ENCODE assay signal across 1 cellular context in the genomic region with DNA sequence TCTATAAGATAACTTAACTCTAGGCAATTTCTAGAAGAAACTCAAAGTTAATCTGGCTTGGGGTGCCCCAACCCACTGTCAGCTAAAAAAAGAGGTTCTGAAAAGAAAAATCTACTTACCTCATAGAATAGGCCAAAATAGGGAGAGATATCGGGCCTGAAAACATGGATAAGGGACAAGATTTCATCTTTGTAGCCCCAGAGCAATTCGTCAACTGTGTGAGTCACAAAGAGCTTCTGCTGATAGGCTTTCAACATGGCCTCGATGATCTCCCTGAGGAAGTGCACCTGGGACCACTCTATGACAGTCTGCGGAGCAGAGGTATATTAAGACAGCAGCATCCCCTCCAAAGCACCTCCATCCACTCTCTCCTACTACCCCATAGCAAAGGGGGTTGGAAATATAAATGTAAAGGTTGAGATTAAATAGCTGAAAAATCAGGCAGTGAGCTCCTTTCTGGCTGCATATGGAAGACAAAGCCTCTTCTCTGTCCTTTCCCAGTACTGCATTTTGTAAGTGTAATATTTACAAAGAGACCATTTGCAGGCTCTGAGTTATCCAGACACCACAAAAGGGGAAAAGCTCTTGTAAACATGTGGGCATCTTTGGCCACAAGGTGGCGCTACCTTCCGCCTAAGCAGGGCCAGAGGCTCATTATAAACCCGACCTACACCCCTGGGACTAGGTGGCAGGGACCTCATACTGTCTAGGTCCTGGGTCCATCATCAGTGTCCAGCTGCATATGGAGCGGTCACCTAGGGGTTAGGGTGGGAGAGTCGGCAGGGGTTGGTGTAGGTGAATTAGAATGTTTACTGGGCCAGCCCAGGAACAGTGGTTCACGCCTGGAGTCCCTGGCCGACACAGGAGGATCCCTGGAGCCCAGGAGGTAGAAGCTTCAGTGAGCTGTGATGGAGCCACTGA.
TF ChIP-seq lines count a peak whose summit lies in the region.

No MANE protein-coding gene starts in this region.

TF ChIP-seq in HepG2, 621 proteins besides CTCF, POLR2A, EP300 and RAD21 (continued from another document and continues in another):
- TF ChIP-seq, protein P1, sequence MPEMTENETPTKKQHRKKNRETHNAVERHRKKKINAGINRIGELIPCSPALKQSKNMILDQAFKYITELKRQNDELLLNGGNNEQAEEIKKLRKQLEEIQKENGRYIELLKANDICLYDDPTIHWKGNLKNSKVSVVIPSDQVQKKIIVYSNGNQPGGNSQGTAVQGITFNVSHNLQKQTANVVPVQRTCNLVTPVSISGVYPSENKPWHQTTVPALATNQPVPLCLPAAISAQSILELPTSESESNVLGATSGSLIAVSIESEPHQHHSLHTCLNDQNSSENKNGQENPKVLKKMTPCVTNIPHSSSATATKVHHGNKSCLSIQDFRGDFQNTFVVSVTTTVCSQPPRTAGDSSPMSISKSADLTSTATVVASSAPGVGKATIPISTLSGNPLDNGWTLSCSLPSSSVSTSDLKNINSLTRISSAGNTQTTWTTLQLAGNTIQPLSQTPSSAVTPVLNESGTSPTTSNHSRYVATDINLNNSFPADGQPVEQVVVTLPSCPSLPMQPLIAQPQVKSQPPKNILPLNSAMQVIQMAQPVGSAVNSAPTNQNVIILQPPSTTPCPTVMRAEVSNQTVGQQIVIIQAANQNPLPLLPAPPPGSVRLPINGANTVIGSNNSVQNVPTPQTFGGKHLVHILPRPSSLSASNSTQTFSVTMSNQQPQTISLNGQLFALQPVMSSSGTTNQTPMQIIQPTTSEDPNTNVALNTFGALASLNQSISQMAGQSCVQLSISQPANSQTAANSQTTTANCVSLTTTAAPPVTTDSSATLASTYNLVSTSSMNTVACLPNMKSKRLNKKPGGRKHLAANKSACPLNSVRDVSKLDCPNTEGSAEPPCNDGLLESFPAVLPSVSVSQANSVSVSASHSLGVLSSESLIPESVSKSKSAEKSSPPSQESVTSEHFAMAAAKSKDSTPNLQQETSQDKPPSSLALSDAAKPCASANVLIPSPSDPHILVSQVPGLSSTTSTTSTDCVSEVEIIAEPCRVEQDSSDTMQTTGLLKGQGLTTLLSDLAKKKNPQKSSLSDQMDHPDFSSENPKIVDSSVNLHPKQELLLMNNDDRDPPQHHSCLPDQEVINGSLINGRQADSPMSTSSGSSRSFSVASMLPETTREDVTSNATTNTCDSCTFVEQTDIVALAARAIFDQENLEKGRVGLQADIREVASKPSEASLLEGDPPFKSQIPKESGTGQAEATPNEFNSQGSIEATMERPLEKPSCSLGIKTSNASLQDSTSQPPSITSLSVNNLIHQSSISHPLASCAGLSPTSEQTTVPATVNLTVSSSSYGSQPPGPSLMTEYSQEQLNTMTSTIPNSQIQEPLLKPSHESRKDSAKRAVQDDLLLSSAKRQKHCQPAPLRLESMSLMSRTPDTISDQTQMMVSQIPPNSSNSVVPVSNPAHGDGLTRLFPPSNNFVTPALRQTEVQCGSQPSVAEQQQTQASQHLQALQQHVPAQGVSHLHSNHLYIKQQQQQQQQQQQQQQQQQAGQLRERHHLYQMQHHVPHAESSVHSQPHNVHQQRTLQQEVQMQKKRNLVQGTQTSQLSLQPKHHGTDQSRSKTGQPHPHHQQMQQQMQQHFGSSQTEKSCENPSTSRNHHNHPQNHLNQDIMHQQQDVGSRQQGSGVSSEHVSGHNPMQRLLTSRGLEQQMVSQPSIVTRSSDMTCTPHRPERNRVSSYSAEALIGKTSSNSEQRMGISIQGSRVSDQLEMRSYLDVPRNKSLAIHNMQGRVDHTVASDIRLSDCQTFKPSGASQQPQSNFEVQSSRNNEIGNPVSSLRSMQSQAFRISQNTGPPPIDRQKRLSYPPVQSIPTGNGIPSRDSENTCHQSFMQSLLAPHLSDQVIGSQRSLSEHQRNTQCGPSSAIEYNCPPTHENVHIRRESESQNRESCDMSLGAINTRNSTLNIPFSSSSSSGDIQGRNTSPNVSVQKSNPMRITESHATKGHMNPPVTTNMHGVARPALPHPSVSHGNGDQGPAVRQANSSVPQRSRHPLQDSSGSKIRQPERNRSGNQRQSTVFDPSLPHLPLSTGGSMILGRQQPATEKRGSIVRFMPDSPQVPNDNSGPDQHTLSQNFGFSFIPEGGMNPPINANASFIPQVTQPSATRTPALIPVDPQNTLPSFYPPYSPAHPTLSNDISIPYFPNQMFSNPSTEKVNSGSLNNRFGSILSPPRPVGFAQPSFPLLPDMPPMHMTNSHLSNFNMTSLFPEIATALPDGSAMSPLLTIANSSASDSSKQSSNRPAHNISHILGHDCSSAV (CRISPR knock-in tag; IDR thresholded peaks at IDR 0.05; ENCODE audit: borderline replicate concordance) = no peak
- TF ChIP-seq FOXA3 (CRISPR knock-in tag; IDR thresholded peaks at IDR 0.05) (peak; percentile 90), SIX1 (CRISPR knock-in tag; IDR thresholded peaks at IDR 0.05; ENCODE audit: borderline replicate concordance) (no peak), NFRKB (IDR thresholded peaks at IDR 0.05) (no peak), ZNF33B (CRISPR knock-in tag; IDR thresholded peaks at IDR 0.05) (no peak), SMC3 (IDR thresholded peaks at IDR 0.05; ENCODE audit: low read length) (peak; percentile 97), BRD4 (CRISPR knock-in tag; IDR thresholded peaks at IDR 0.05) (no peak), NFE2L2 (IDR thresholded peaks at IDR 0.05; ENCODE audit: low read length) (no peak), SALL2 (CRISPR knock-in tag; IDR thresholded peaks at IDR 0.05) (no peak), ZNF747 (CRISPR knock-in tag; IDR thresholded peaks at IDR 0.05; ENCODE audit: borderline replicate concordance) (no peak), ZNF501 (CRISPR knock-in tag; IDR thresholded peaks at IDR 0.05) (no peak), BCLAF1 (IDR thresholded peaks at IDR 0.05) (no peak), NFAT5 (CRISPR knock-in tag; IDR thresholded peaks at IDR 0.05) (no peak), BATF2 (CRISPR knock-in tag; IDR thresholded peaks at IDR 0.05) (no peak), ZNF124 (CRISPR knock-in tag; IDR thresholded peaks at IDR 0.05) (no peak), AHR (CRISPR knock-in tag; IDR thresholded peaks at IDR 0.05) (0 out of 2 replicates have a peak, but pooled peaks have one; percentile 44), FOXK1 (CRISPR knock-in tag; IDR thresholded peaks at IDR 0.05; ENCODE audit: borderline replicate concordance, low read depth) (peak; percentile 47; the same call in 1 of the 2 replicates), GATA4 (IDR thresholded peaks at IDR 0.05; ENCODE audit: borderline replicate concordance, low read depth) (no peak), FOXM1 (CRISPR knock-in tag; IDR thresholded peaks at IDR 0.05) (no peak), DPF2 (CRISPR knock-in tag; IDR thresholded peaks at IDR 0.05; ENCODE audit: borderline replicate concordance, low read depth) (no peak), KLF16 (CRISPR knock-in tag; IDR thresholded peaks at IDR 0.05) (0 out of 4 replicates have a peak, but pooled peaks of 1 of the 2 experiments have one; percentile 17), ZFP36L1 (CRISPR knock-in tag; IDR thresholded peaks at IDR 0.05) (no peak), MEF2D (CRISPR knock-in tag; IDR thresholded peaks at IDR 0.05) (no peak)
- TF ChIP-seq, protein P2, sequence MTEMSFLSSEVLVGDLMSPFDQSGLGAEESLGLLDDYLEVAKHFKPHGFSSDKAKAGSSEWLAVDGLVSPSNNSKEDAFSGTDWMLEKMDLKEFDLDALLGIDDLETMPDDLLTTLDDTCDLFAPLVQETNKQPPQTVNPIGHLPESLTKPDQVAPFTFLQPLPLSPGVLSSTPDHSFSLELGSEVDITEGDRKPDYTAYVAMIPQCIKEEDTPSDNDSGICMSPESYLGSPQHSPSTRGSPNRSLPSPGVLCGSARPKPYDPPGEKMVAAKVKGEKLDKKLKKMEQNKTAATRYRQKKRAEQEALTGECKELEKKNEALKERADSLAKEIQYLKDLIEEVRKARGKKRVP (CRISPR knock-in tag; IDR thresholded peaks at IDR 0.05) = no peak
- TF ChIP-seq, protein P3, sequence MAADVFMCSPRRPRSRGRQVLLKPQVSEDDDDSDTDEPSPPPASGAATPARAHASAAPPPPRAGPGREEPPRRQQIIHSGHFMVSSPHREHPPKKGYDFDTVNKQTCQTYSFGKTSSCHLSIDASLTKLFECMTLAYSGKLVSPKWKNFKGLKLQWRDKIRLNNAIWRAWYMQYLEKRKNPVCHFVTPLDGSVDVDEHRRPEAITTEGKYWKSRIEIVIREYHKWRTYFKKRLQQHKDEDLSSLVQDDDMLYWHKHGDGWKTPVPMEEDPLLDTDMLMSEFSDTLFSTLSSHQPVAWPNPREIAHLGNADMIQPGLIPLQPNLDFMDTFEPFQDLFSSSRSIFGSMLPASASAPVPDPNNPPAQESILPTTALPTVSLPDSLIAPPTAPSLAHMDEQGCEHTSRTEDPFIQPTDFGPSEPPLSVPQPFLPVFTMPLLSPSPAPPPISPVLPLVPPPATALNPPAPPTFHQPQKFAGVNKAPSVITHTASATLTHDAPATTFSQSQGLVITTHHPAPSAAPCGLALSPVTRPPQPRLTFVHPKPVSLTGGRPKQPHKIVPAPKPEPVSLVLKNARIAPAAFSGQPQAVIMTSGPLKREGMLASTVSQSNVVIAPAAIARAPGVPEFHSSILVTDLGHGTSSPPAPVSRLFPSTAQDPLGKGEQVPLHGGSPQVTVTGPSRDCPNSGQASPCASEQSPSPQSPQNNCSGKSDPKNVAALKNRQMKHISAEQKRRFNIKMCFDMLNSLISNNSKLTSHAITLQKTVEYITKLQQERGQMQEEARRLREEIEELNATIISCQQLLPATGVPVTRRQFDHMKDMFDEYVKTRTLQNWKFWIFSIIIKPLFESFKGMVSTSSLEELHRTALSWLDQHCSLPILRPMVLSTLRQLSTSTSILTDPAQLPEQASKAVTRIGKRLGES (CRISPR knock-in tag; IDR thresholded peaks at IDR 0.05; ENCODE audit: borderline replicate concordance) = no peak
- TF ChIP-seq, protein P4, sequence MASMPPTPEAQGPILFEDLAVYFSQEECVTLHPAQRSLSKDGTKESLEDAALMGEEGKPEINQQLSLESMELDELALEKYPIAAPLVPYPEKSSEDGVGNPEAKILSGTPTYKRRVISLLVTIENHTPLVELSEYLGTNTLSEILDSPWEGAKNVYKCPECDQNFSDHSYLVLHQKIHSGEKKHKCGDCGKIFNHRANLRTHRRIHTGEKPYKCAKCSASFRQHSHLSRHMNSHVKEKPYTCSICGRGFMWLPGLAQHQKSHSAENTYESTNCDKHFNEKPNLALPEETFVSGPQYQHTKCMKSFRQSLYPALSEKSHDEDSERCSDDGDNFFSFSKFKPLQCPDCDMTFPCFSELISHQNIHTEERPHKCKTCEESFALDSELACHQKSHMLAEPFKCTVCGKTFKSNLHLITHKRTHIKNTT (CRISPR knock-in tag; IDR thresholded peaks at IDR 0.05) = no peak
- TF ChIP-seq, protein P5, sequence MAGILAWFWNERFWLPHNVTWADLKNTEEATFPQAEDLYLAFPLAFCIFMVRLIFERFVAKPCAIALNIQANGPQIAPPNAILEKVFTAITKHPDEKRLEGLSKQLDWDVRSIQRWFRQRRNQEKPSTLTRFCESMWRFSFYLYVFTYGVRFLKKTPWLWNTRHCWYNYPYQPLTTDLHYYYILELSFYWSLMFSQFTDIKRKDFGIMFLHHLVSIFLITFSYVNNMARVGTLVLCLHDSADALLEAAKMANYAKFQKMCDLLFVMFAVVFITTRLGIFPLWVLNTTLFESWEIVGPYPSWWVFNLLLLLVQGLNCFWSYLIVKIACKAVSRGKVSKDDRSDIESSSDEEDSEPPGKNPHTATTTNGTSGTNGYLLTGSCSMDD (CRISPR knock-in tag; IDR thresholded peaks at IDR 0.05) = no peak
